ENCODE assay signal across 1 cellular context in genomic region chr16:4608704-4608980, GRCh38.
TF ChIP-seq lines count a peak whose summit lies in the region.

No MANE protein-coding gene starts in this region.

TF ChIP-seq in K562, 482 proteins besides CTCF, POLR2A, EP300 and RAD21:
- TF ChIP-seq POLR2AphosphoS2 (IDR thresholded peaks at IDR 0.05; ENCODE audit: low read length) (no peak), ZBTB7A (IDR thresholded peaks at IDR 0.05; ENCODE audit: borderline replicate concordance, control insufficient read depth, low read depth, low read length) (0 out of 2 replicates have a peak, but pooled peaks have one; percentile 8)
TF ChIP-seq in K562: peak in this region for 1.
